ENCODE assay signal across 8 cellular contexts in the genomic region with DNA sequence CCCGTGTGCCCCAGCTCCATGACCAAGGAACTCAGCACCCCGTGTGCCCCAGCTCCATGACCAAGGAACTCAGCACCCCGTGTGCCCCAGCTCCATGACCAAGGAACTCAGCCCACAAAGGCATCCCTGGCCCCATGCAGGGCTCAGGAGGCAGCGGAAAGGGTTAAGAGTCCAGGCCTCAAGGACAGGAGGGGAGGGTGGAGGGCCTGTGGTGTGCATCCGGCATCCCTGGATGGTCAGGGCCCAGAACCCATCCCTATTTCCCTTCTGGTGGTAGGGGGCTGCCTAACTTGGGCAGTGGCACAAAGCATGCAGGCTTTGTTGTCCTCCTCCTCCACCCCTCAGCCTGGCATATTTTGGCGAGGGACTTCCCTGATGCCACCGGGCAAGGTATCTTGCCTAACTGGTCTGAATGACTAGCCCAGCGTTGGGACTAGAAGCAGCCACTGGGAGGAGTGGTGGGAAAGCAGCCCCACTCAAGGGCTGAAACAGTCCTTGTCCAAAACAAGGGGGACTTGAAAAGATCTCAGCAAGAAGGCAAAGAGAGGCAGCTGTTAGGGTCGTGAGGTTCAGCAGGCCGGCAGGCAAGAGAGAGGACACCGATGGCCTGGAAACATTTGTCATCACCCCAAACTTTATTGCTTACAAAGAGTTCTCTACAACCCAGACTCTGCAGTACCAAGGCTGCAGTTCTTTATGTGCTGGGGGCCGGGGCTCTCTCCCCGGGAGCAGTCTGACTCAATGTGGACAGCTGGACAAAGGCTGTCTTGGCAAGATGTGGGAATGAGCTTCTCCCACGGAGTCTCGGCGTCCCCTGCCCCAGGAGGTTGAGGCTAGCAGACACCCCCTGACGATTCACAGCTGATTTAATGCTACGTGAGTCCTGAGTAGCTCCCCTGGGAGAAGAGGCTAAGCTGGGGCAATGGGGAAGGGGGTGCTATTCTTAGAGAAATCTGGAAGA. TPM values are rescaled to one million over a fixed set of nuclear protein-coding genes. Genes with fewer than 3 reads are reported as not detected.
DNase-seq lines count a peak whose midpoint lies in the region; ATAC-seq and TF ChIP-seq lines count a peak whose summit lies in the region.

No MANE protein-coding gene starts in this region.

- intact Hi-C loops in dorsolateral prefrontal cortex (cut with DNase I), result no loop called here

- no peak for ATAC-seq in HG03039 (IDR thresholded peaks at IDR 0.05; ENCODE audit: unreplicated experiment)

- TF ChIP-seq CTCF in BE2C (IDR thresholded peaks at IDR 0.05; ENCODE audit: low read depth, low read length) (no peak), dorsolateral prefrontal cortex (IDR thresholded peaks at IDR 0.05 in 54 of 56, conservative IDR thresholded peaks at IDR 0.05 in 2 of 56; ENCODE audit: low read depth in 1 of 56, partially characterized antibody in 56 of 56) (no peak)

- H3K9me3 ChIP-seq in BE2C (no peaks in the 10 kb centered on the region), muscle layer of duodenum (ENCODE audit: control insufficient read depth in 1 of 2, low read length in 2 of 2) (no peaks in the 10 kb centered on the region), SJCRH30 (replicated peaks) (no peaks in the 10 kb centered on the region)

- no peaks in the 10 kb centered on the region for H3K27me3 ChIP-seq in BE2C
- H3K27me3 ChIP-seq in dorsolateral prefrontal cortex, result no peaks in the 10 kb centered on the region
- no peaks in the 10 kb centered on the region for H3K27me3 ChIP-seq in muscle layer of duodenum (ENCODE audit: low read depth, low read length)
- no peaks in the 10 kb centered on the region for H3K27me3 ChIP-seq in SJCRH30

- DNase-seq in BE2C, result no peak
- DNase-seq in Jurkat, Clone E6-1 (ENCODE audit: low read depth, low spot score), result no peak
- no peak for DNase-seq in dorsolateral prefrontal cortex
- DNase-seq in SJCRH30, result no peak
- DNase-seq in UCSD-AML1 (lab: John Stamatoyannopoulos, UW; ENCODE audit: unreplicated experiment), result no peak
- no peak for DNase-seq in NCI-H446 (lab: John Stamatoyannopoulos, UW)

- peak overlapping the region; percentile 68; the same call in 1 of the 2 replicates for H3K4me3 ChIP-seq in BE2C (ENCODE audit: low read depth, low read length)
- H3K4me3 ChIP-seq in Jurkat, Clone E6-1 (ENCODE audit: low read length), result peak overlapping the region; percentile 53
- H3K4me3 ChIP-seq in dorsolateral prefrontal cortex, result peak overlapping the region in 58 of 59 donors; percentile 46 to 94 (median 76)
- H3K4me3 ChIP-seq in muscle layer of duodenum (ENCODE audit: low read depth in 1 of 2, low read length in 2 of 2), result peak overlapping the region; percentile 50 to 74
- H3K4me3 ChIP-seq in SJCRH30, result no peak overlapping the region

- H3K4me1 ChIP-seq in BE2C, result no peaks in the 10 kb centered on the region; the same call in 1 of the 2 replicates
- H3K4me1 ChIP-seq in muscle layer of duodenum (ENCODE audit: control insufficient read depth in 1 of 2, insufficient read depth in 2 of 2, low read length in 2 of 2), result peaks cover 13 to 18% of the 10 kb centered on the region in 2 donors
- no peaks in the 10 kb centered on the region for H3K4me1 ChIP-seq in SJCRH30

- H3K27ac ChIP-seq in dorsolateral prefrontal cortex (peak overlapping the region in 44 of 59 donors; percentile 14 to 85 (median 74)), muscle layer of duodenum (ENCODE audit: low read length) (no peak overlapping the region), SJCRH30 (no peak overlapping the region)

- peaks cover 18% of the 10 kb centered on the region for H3K36me3 ChIP-seq in BE2C
- peaks cover 38 to 41% of the 10 kb centered on the region in 2 donors for H3K36me3 ChIP-seq in muscle layer of duodenum (ENCODE audit: control insufficient read depth in 1 of 2, insufficient read depth in 2 of 2, low read length in 2 of 2)
- peaks cover 12% of the 10 kb centered on the region for H3K36me3 ChIP-seq in SJCRH30

RNA-seq across cellular contexts. Expression of a gene that starts 0.9 kb away (rescaled TPM):
- polyA plus RNA-seq in BE2C (2012; ENCODE audit: insufficient read depth, insufficient read length, low read depth), result not detected
- not detected for polyA plus RNA-seq in Jurkat, Clone E6-1 (2012; ENCODE audit: insufficient read depth, insufficient read length)
- total RNA-seq in dorsolateral prefrontal cortex, result under 1 TPM in 9 of 120 experiments, not detected in 111; 0.26 to 0.63 (median 0.35) TPM
- total RNA-seq in SJCRH30 (2014; rRNA removed; shearing (Covaris generic)), result 0.08 TPM in 1 of 2 replicates, not detected in the other

RNA-seq across cellular contexts. Expression of a gene that starts 41.1 kb away (rescaled TPM):
- polyA plus RNA-seq in BE2C (2012; ENCODE audit: insufficient read depth, insufficient read length, low read depth), result 64.8 TPM
- polyA plus RNA-seq in Jurkat, Clone E6-1 (2012; ENCODE audit: insufficient read depth, insufficient read length), result 276 TPM
- 10 to 100 TPM; 19.3 to 53.5 (median 36.5) TPM for total RNA-seq in dorsolateral prefrontal cortex
- total RNA-seq in SJCRH30 (2014; rRNA removed; shearing (Covaris generic)), result 0.91 and 1.1 TPM in 2 replicates

RNA-seq across cellular contexts. Expression of a gene that starts 54.0 kb away (rescaled TPM):
- polyA plus RNA-seq in BE2C (2012; ENCODE audit: insufficient read depth, insufficient read length, low read depth), result 5.5 TPM
- 6.7 TPM for polyA plus RNA-seq in Jurkat, Clone E6-1 (2012; ENCODE audit: insufficient read depth, insufficient read length)
- 10 to 100 TPM in 53 of 120 experiments, 1 to 10 TPM in 67; 5.4 to 21.7 (median 9.8) TPM for total RNA-seq in dorsolateral prefrontal cortex
- 3.9 and 4.7 TPM in 2 replicates for total RNA-seq in SJCRH30 (2014; rRNA removed; shearing (Covaris generic))

Comparison
In these comparisons a context has a peak if more than half of its experiments do, and no peak if none do; other contexts are left out.
1. H3K27ac ChIP-seq: peak in dorsolateral prefrontal cortex (44 of 59); none in muscle layer of duodenum (single experiment) and SJCRH30 (single experiment).